Comparison of ENCODE assay signal across 1 cellular context in genomic region chr7:148983220-148984146, GRCh38.
TF ChIP-seq lines count a peak whose summit lies in the region.

No MANE protein-coding gene starts in this region.

TF ChIP-seq in HepG2, 621 proteins besides CTCF, POLR2A, EP300 and RAD21 (continued from another document and continues in another):
- no peak for TF ChIP-seq ZBTB39 (CRISPR knock-in tag; IDR thresholded peaks at IDR 0.05)
- no peak for TF ChIP-seq MAFG (CRISPR knock-in tag; IDR thresholded peaks at IDR 0.05)
- TF ChIP-seq ZNF530 (CRISPR knock-in tag; IDR thresholded peaks at IDR 0.05; ENCODE audit: low read depth), result no peak
- TF ChIP-seq TBX3 (IDR thresholded peaks at IDR 0.05; ENCODE audit: borderline replicate concordance), result no peak
- no peak for TF ChIP-seq MAZ (IDR thresholded peaks at IDR 0.05; ENCODE audit: borderline replicate concordance, low read depth, low read length)
- no peak for TF ChIP-seq MAZ (CRISPR knock-in tag; IDR thresholded peaks at IDR 0.05; ENCODE audit: low read depth)
- no peak for TF ChIP-seq ZNF280B (CRISPR knock-in tag; IDR thresholded peaks at IDR 0.05; ENCODE audit: borderline replicate concordance)
- TF ChIP-seq ZNF564 (CRISPR knock-in tag; IDR thresholded peaks at IDR 0.05), result no peak
- TF ChIP-seq ZFP36L1 (CRISPR knock-in tag; IDR thresholded peaks at IDR 0.05), result no peak
- no peak for TF ChIP-seq KDM4B (CRISPR knock-in tag; IDR thresholded peaks at IDR 0.05)
- no peak for TF ChIP-seq BCL3 (CRISPR knock-in tag; IDR thresholded peaks at IDR 0.05)
- no peak for TF ChIP-seq TAF15 (IDR thresholded peaks at IDR 0.05; ENCODE audit: low read depth, low read length, poor library complexity, severe bottlenecking)
- peak; percentile 42 for TF ChIP-seq SAP130 (CRISPR knock-in tag; IDR thresholded peaks at IDR 0.05; ENCODE audit: low read depth)
- no peak for TF ChIP-seq ZBTB7B (CRISPR knock-in tag; IDR thresholded peaks at IDR 0.05)
- no peak for TF ChIP-seq TEF (CRISPR knock-in tag; IDR thresholded peaks at IDR 0.05)
- TF ChIP-seq ZBTB26 (CRISPR knock-in tag; IDR thresholded peaks at IDR 0.05; ENCODE audit: borderline replicate concordance), result no peak
- no peak for TF ChIP-seq THAP7 (CRISPR knock-in tag; IDR thresholded peaks at IDR 0.05)
- TF ChIP-seq THAP11 (CRISPR knock-in tag; IDR thresholded peaks at IDR 0.05), result no peak
- TF ChIP-seq MAX (IDR thresholded peaks at IDR 0.05), result peak; percentile 33; the same call in 1 of the 2 replicates
- no peak for TF ChIP-seq ZNF574 (CRISPR knock-in tag; IDR thresholded peaks at IDR 0.05)
- TF ChIP-seq SRY (CRISPR knock-in tag; IDR thresholded peaks at IDR 0.05), result no peak
- TF ChIP-seq HNRNPLL (IDR thresholded peaks at IDR 0.05; ENCODE audit: low read depth, low read length, poor library complexity, severe bottlenecking), result no peak
- TF ChIP-seq KAT8 (CRISPR knock-in tag; IDR thresholded peaks at IDR 0.05), result peak; percentile 20; the same call in 1 of the 2 replicates
- no peak for TF ChIP-seq MLX (CRISPR knock-in tag; IDR thresholded peaks at IDR 0.05)
- TF ChIP-seq SSRP1 (CRISPR knock-in tag; IDR thresholded peaks at IDR 0.05), result peak; percentile 98
- no peak for TF ChIP-seq REPIN1 (CRISPR knock-in tag; IDR thresholded peaks at IDR 0.05; ENCODE audit: borderline replicate concordance, low read depth)
- TF ChIP-seq ZNF652 (CRISPR knock-in tag; IDR thresholded peaks at IDR 0.05; ENCODE audit: borderline replicate concordance, low read depth), result no peak
- TF ChIP-seq SALL2 (CRISPR knock-in tag; IDR thresholded peaks at IDR 0.05), result no peak
- TF ChIP-seq ZKSCAN8 (CRISPR knock-in tag; IDR thresholded peaks at IDR 0.05; ENCODE audit: borderline replicate concordance), result peak; percentile 32; the same call in 1 of the 2 replicates
- TF ChIP-seq ZNF569 (CRISPR knock-in tag; IDR thresholded peaks at IDR 0.05; ENCODE audit: borderline replicate concordance), result no peak
- peak; percentile 60 for TF ChIP-seq RBM22 (optimal IDR thresholded peaks at IDR 0.05; ENCODE audit: low read length)
- 0 out of 2 replicates have a peak, but pooled peaks have one; percentile 25 for TF ChIP-seq GATAD1 (CRISPR knock-in tag; IDR thresholded peaks at IDR 0.05)
- no peak for TF ChIP-seq SMARCE1 (IDR thresholded peaks at IDR 0.05; ENCODE audit: borderline replicate concordance)
- TF ChIP-seq IKZF4 (CRISPR knock-in tag; IDR thresholded peaks at IDR 0.05; ENCODE audit: borderline replicate concordance, low read depth, not compliant biosample characterization), result peak; percentile 43
- peak; percentile 52 for TF ChIP-seq ISL2 (CRISPR knock-in tag; IDR thresholded peaks at IDR 0.05)
- TF ChIP-seq JUND (CRISPR knock-in tag; IDR thresholded peaks at IDR 0.05), result no peak
- no peak for TF ChIP-seq FOXM1 (CRISPR knock-in tag; IDR thresholded peaks at IDR 0.05)
- TF ChIP-seq SNAPC5 (CRISPR knock-in tag; IDR thresholded peaks at IDR 0.05; ENCODE audit: borderline replicate concordance), result peak; percentile 100
- TF ChIP-seq ZSCAN22 (CRISPR knock-in tag; IDR thresholded peaks at IDR 0.05), result no peak
- peak; percentile 39 for TF ChIP-seq PHF21A (CRISPR knock-in tag; IDR thresholded peaks at IDR 0.05)
- peak; percentile 100 for TF ChIP-seq SNAPC2 (CRISPR knock-in tag; IDR thresholded peaks at IDR 0.05)
- TF ChIP-seq BRF2 (CRISPR knock-in tag; IDR thresholded peaks at IDR 0.05), result peak; percentile 100
- TF ChIP-seq ETV5 (CRISPR knock-in tag; IDR thresholded peaks at IDR 0.05; ENCODE audit: borderline replicate concordance), result no peak
- TF ChIP-seq ELF3 (CRISPR knock-in tag; IDR thresholded peaks at IDR 0.05), result 0 out of 2 replicates have a peak, but pooled peaks have one; percentile 16
- TF ChIP-seq ZNF746 (CRISPR knock-in tag; IDR thresholded peaks at IDR 0.05), result no peak
- TF ChIP-seq NFATC3 (CRISPR knock-in tag; IDR thresholded peaks at IDR 0.05), result 0 out of 2 replicates have a peak, but pooled peaks have one; percentile 43
- peak; percentile 63; the same call in 1 of the 2 replicates for TF ChIP-seq FOXO1 (CRISPR knock-in tag; IDR thresholded peaks at IDR 0.05)
- TF ChIP-seq HOXA5 (CRISPR knock-in tag; IDR thresholded peaks at IDR 0.05), result no peak; the same call in 1 of the 2 replicates
- TF ChIP-seq ZMYM4 (CRISPR knock-in tag; IDR thresholded peaks at IDR 0.05), result no peak
- 0 out of 2 replicates have a peak, but pooled peaks have one; percentile 56 for TF ChIP-seq ZNF136 (CRISPR knock-in tag; IDR thresholded peaks at IDR 0.05; ENCODE audit: low read depth)
- TF ChIP-seq FOXP1 (IDR thresholded peaks at IDR 0.05), result no peak
- peak; percentile 64; the same call in 1 of the 2 replicates for TF ChIP-seq FOXP1 (CRISPR knock-in tag; IDR thresholded peaks at IDR 0.05)
- no peak for TF ChIP-seq ZBTB3 (CRISPR knock-in tag; IDR thresholded peaks at IDR 0.05; ENCODE audit: borderline replicate concordance, low read depth)
- TF ChIP-seq RELA (CRISPR knock-in tag; IDR thresholded peaks at IDR 0.05), result no peak
- TF ChIP-seq ZNF362 (CRISPR knock-in tag; IDR thresholded peaks at IDR 0.05; ENCODE audit: borderline replicate concordance), result no peak
- TF ChIP-seq SOX6 (IDR thresholded peaks at IDR 0.05), result no peak
- TF ChIP-seq SOX6 (CRISPR knock-in tag; IDR thresholded peaks at IDR 0.05), result peak; percentile 81
- no peak for TF ChIP-seq KLF9 (CRISPR knock-in tag; IDR thresholded peaks at IDR 0.05; ENCODE audit: low read depth)
- 0 out of 2 replicates have a peak, but pooled peaks have one; percentile 42 for TF ChIP-seq DRAP1 (CRISPR knock-in tag; IDR thresholded peaks at IDR 0.05)
- peak; percentile 51 for TF ChIP-seq ZNF781 (CRISPR knock-in tag; IDR thresholded peaks at IDR 0.05; ENCODE audit: borderline replicate concordance, not compliant biosample characterization)
- TF ChIP-seq ZFP90 (CRISPR knock-in tag; IDR thresholded peaks at IDR 0.05; ENCODE audit: borderline replicate concordance), result 0 out of 2 replicates have a peak, but pooled peaks have one; percentile 48
- TF ChIP-seq CAMTA2 (CRISPR knock-in tag; IDR thresholded peaks at IDR 0.05; ENCODE audit: borderline replicate concordance), result no peak
